In the genomic region with DNA sequence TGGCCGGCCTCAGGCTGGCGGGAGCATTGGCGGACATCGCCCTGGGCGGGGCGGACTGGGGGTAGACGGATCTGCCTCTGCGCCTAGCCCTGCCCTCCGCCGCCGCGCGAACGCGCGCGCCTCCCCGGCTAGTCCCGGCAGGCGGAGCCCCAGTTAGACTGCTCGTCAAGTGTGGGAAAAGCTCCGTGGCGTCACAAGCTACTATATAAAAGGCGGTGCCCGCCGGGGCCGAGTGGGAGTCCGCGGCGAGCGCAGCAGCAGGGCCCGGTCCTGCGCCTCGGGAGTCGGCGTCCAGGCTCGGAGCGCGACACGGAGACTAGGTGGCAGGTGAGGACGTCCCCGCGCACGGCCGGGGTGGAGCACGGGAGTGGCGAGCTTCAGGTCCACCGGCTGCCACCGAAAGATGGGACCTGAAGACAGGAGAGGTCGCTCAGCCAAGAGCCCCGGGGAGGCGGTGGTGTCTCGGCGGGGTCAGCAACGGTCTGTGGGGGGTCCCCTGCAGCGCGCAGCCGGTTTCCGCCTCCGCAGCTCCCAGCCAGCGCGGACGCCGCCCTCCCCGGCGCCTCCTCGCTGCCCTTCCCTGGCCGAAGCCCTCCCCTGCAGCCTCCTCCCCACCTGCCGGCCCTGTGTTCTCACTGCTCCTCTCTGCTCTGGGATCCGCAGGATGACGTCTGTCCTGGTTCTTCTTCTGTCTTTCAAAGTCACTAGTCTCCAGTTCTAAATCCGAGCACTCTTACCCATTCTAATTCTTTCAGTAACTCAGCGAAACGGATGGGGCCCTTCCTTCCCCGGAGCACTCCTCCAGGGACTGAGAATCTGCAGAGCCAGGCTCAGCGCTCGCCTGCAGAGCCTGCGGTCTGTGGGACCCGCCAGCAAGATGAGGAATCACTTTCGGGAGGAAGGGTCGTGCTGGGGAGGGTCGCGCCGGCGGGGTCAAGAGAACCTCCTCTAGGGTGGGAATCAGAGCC, we compare ENCODE assay signal across 1 cellular context.
A peak's percentile ranks its signal among the peaks of the same experiment; 100 is the strongest.
TF ChIP-seq lines count a peak whose summit lies in the region.

No MANE protein-coding gene starts in this region.

TF ChIP-seq in K562, 482 proteins besides CTCF, POLR2A, EP300 and RAD21 (continued from another document and continues in another):
- TF ChIP-seq, protein P1, sequence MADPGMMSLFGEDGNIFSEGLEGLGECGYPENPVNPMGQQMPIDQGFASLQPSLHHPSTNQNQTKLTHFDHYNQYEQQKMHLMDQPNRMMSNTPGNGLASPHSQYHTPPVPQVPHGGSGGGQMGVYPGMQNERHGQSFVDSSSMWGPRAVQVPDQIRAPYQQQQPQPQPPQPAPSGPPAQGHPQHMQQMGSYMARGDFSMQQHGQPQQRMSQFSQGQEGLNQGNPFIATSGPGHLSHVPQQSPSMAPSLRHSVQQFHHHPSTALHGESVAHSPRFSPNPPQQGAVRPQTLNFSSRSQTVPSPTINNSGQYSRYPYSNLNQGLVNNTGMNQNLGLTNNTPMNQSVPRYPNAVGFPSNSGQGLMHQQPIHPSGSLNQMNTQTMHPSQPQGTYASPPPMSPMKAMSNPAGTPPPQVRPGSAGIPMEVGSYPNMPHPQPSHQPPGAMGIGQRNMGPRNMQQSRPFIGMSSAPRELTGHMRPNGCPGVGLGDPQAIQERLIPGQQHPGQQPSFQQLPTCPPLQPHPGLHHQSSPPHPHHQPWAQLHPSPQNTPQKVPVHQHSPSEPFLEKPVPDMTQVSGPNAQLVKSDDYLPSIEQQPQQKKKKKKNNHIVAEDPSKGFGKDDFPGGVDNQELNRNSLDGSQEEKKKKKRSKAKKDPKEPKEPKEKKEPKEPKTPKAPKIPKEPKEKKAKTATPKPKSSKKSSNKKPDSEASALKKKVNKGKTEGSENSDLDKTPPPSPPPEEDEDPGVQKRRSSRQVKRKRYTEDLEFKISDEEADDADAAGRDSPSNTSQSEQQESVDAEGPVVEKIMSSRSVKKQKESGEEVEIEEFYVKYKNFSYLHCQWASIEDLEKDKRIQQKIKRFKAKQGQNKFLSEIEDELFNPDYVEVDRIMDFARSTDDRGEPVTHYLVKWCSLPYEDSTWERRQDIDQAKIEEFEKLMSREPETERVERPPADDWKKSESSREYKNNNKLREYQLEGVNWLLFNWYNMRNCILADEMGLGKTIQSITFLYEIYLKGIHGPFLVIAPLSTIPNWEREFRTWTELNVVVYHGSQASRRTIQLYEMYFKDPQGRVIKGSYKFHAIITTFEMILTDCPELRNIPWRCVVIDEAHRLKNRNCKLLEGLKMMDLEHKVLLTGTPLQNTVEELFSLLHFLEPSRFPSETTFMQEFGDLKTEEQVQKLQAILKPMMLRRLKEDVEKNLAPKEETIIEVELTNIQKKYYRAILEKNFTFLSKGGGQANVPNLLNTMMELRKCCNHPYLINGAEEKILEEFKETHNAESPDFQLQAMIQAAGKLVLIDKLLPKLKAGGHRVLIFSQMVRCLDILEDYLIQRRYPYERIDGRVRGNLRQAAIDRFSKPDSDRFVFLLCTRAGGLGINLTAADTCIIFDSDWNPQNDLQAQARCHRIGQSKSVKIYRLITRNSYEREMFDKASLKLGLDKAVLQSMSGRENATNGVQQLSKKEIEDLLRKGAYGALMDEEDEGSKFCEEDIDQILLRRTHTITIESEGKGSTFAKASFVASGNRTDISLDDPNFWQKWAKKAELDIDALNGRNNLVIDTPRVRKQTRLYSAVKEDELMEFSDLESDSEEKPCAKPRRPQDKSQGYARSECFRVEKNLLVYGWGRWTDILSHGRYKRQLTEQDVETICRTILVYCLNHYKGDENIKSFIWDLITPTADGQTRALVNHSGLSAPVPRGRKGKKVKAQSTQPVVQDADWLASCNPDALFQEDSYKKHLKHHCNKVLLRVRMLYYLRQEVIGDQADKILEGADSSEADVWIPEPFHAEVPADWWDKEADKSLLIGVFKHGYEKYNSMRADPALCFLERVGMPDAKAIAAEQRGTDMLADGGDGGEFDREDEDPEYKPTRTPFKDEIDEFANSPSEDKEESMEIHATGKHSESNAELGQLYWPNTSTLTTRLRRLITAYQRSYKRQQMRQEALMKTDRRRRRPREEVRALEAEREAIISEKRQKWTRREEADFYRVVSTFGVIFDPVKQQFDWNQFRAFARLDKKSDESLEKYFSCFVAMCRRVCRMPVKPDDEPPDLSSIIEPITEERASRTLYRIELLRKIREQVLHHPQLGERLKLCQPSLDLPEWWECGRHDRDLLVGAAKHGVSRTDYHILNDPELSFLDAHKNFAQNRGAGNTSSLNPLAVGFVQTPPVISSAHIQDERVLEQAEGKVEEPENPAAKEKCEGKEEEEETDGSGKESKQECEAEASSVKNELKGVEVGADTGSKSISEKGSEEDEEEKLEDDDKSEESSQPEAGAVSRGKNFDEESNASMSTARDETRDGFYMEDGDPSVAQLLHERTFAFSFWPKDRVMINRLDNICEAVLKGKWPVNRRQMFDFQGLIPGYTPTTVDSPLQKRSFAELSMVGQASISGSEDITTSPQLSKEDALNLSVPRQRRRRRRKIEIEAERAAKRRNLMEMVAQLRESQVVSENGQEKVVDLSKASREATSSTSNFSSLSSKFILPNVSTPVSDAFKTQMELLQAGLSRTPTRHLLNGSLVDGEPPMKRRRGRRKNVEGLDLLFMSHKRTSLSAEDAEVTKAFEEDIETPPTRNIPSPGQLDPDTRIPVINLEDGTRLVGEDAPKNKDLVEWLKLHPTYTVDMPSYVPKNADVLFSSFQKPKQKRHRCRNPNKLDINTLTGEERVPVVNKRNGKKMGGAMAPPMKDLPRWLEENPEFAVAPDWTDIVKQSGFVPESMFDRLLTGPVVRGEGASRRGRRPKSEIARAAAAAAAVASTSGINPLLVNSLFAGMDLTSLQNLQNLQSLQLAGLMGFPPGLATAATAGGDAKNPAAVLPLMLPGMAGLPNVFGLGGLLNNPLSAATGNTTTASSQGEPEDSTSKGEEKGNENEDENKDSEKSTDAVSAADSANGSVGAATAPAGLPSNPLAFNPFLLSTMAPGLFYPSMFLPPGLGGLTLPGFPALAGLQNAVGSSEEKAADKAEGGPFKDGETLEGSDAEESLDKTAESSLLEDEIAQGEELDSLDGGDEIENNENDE (IDR thresholded peaks at IDR 0.05; ENCODE audit: low read depth, low read length), result no peak
- TF ChIP-seq CBX1 (IDR thresholded peaks at IDR 0.05; ENCODE audit: low read depth) (peak; percentile 81; the same call in 1 of the 2 replicates), STAT5B (CRISPR knock-in tag; IDR thresholded peaks at IDR 0.05) (no peak), NCOA6 (IDR thresholded peaks at IDR 0.05) (no peak), KDM2B (CRISPR knock-in tag; IDR thresholded peaks at IDR 0.05) (peak; percentile 50; the same call in 1 of the 2 replicates), PRMT5 (CRISPR knock-in tag; IDR thresholded peaks at IDR 0.05) (no peak), ZNF444 (CRISPR knock-in tag; IDR thresholded peaks at IDR 0.05) (no peak), ETV6 (IDR thresholded peaks at IDR 0.05; ENCODE audit: borderline replicate concordance in 1 of 2, low read depth in 2 of 2, low read length in 1 of 2) (no peak), ETV6 (CRISPR knock-in tag; IDR thresholded peaks at IDR 0.05; ENCODE audit: borderline replicate concordance) (no peak), XRCC4 (IDR thresholded peaks at IDR 0.05; ENCODE audit: extremely low read depth, insufficient read depth, insufficient read length) (no peak), NBN (IDR thresholded peaks at IDR 0.05; ENCODE audit: low read depth) (peak; percentile 23; the same call in 1 of the 2 replicates), XRCC5 (IDR thresholded peaks at IDR 0.05; ENCODE audit: low read depth, low read length) (peak; percentile 41; the same call in 1 of the 2 replicates), HMG20A (CRISPR knock-in tag; conservative IDR thresholded peaks at IDR 0.05) (no peak), ZNF408 (CRISPR knock-in tag; IDR thresholded peaks at IDR 0.05; ENCODE audit: low read depth) (no peak), SRF (CRISPR knock-in tag; IDR thresholded peaks at IDR 0.05) (peak in 1 of 2 experiments; percentile 62; a peak in 2 of 4 replicates), TCF7 (IDR thresholded peaks at IDR 0.05; ENCODE audit: borderline replicate concordance) (no peak), ZNF76 (CRISPR knock-in tag; IDR thresholded peaks at IDR 0.05; ENCODE audit: borderline replicate concordance) (peak; percentile 81; the same call in 1 of the 2 replicates), HOXB6 (CRISPR knock-in tag; IDR thresholded peaks at IDR 0.05; ENCODE audit: borderline replicate concordance) (no peak), KDM4B (IDR thresholded peaks at IDR 0.05; ENCODE audit: borderline replicate concordance in 2 of 2, low read depth in 1 of 2) (peak in 1 of 2 experiments; percentile 25; a peak in 2 of 4 replicates), CREBBP (IDR thresholded peaks at IDR 0.05; ENCODE audit: low read depth, low read length) (no peak), MIER1 (IDR thresholded peaks at IDR 0.05; ENCODE audit: low read depth) (0 out of 2 replicates have a peak, but pooled peaks have one; percentile 47), PYGO2 (tag; IDR thresholded peaks at IDR 0.05) (no peak), ZNF3 (CRISPR knock-in tag; IDR thresholded peaks at IDR 0.05) (no peak), SAFB (IDR thresholded peaks at IDR 0.05; ENCODE audit: borderline replicate concordance, low read depth, low read length) (peak; percentile 95), NR2C2 (CRISPR knock-in tag; IDR thresholded peaks at IDR 0.05) (no peak), NR2C2 (tag; IDR thresholded peaks at IDR 0.05) (peak; percentile 48; the same call in 1 of the 2 replicates)
- TF ChIP-seq, protein P2, sequence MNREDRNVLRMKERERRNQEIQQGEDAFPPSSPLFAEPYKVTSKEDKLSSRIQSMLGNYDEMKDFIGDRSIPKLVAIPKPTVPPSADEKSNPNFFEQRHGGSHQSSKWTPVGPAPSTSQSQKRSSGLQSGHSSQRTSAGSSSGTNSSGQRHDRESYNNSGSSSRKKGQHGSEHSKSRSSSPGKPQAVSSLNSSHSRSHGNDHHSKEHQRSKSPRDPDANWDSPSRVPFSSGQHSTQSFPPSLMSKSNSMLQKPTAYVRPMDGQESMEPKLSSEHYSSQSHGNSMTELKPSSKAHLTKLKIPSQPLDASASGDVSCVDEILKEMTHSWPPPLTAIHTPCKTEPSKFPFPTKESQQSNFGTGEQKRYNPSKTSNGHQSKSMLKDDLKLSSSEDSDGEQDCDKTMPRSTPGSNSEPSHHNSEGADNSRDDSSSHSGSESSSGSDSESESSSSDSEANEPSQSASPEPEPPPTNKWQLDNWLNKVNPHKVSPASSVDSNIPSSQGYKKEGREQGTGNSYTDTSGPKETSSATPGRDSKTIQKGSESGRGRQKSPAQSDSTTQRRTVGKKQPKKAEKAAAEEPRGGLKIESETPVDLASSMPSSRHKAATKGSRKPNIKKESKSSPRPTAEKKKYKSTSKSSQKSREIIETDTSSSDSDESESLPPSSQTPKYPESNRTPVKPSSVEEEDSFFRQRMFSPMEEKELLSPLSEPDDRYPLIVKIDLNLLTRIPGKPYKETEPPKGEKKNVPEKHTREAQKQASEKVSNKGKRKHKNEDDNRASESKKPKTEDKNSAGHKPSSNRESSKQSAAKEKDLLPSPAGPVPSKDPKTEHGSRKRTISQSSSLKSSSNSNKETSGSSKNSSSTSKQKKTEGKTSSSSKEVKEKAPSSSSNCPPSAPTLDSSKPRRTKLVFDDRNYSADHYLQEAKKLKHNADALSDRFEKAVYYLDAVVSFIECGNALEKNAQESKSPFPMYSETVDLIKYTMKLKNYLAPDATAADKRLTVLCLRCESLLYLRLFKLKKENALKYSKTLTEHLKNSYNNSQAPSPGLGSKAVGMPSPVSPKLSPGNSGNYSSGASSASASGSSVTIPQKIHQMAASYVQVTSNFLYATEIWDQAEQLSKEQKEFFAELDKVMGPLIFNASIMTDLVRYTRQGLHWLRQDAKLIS (CRISPR knock-in tag; IDR thresholded peaks at IDR 0.05), result peak; percentile 99
- TF ChIP-seq, protein P3, sequence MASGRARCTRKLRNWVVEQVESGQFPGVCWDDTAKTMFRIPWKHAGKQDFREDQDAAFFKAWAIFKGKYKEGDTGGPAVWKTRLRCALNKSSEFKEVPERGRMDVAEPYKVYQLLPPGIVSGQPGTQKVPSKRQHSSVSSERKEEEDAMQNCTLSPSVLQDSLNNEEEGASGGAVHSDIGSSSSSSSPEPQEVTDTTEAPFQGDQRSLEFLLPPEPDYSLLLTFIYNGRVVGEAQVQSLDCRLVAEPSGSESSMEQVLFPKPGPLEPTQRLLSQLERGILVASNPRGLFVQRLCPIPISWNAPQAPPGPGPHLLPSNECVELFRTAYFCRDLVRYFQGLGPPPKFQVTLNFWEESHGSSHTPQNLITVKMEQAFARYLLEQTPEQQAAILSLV (tag; IDR thresholded peaks at IDR 0.05), result no peak
- TF ChIP-seq, protein P4, sequence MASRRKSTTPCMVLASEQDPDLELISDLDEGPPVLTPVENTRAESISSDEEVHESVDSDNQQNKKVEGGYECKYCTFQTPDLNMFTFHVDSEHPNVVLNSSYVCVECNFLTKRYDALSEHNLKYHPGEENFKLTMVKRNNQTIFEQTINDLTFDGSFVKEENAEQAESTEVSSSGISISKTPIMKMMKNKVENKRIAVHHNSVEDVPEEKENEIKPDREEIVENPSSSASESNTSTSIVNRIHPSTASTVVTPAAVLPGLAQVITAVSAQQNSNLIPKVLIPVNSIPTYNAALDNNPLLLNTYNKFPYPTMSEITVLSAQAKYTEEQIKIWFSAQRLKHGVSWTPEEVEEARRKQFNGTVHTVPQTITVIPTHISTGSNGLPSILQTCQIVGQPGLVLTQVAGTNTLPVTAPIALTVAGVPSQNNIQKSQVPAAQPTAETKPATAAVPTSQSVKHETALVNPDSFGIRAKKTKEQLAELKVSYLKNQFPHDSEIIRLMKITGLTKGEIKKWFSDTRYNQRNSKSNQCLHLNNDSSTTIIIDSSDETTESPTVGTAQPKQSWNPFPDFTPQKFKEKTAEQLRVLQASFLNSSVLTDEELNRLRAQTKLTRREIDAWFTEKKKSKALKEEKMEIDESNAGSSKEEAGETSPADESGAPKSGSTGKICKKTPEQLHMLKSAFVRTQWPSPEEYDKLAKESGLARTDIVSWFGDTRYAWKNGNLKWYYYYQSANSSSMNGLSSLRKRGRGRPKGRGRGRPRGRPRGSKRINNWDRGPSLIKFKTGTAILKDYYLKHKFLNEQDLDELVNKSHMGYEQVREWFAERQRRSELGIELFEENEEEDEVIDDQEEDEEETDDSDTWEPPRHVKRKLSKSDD (conservative IDR thresholded peaks at IDR 0.05; ENCODE audit: low read length), result no peak
- TF ChIP-seq, protein P5, sequence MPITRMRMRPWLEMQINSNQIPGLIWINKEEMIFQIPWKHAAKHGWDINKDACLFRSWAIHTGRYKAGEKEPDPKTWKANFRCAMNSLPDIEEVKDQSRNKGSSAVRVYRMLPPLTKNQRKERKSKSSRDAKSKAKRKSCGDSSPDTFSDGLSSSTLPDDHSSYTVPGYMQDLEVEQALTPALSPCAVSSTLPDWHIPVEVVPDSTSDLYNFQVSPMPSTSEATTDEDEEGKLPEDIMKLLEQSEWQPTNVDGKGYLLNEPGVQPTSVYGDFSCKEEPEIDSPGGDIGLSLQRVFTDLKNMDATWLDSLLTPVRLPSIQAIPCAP (CRISPR knock-in tag; IDR thresholded peaks at IDR 0.05; ENCODE audit: borderline replicate concordance), result no peak
